Comparison of ENCODE assay signal across 4 cellular contexts in genomic region chrX:27884654-27885053, GRCh38.
TF ChIP-seq lines count a peak whose summit lies in the region.

No MANE protein-coding gene starts in this region.

TF ChIP-seq in SK-N-SH, 30 proteins besides CTCF, POLR2A, EP300 and RAD21 (continued from another document and continues in another):
- TF ChIP-seq, protein P1, sequence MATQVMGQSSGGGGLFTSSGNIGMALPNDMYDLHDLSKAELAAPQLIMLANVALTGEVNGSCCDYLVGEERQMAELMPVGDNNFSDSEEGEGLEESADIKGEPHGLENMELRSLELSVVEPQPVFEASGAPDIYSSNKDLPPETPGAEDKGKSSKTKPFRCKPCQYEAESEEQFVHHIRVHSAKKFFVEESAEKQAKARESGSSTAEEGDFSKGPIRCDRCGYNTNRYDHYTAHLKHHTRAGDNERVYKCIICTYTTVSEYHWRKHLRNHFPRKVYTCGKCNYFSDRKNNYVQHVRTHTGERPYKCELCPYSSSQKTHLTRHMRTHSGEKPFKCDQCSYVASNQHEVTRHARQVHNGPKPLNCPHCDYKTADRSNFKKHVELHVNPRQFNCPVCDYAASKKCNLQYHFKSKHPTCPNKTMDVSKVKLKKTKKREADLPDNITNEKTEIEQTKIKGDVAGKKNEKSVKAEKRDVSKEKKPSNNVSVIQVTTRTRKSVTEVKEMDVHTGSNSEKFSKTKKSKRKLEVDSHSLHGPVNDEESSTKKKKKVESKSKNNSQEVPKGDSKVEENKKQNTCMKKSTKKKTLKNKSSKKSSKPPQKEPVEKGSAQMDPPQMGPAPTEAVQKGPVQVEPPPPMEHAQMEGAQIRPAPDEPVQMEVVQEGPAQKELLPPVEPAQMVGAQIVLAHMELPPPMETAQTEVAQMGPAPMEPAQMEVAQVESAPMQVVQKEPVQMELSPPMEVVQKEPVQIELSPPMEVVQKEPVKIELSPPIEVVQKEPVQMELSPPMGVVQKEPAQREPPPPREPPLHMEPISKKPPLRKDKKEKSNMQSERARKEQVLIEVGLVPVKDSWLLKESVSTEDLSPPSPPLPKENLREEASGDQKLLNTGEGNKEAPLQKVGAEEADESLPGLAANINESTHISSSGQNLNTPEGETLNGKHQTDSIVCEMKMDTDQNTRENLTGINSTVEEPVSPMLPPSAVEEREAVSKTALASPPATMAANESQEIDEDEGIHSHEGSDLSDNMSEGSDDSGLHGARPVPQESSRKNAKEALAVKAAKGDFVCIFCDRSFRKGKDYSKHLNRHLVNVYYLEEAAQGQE (IDR thresholded peaks at IDR 0.05; ENCODE audit: low read depth, low read length) = no peak
- TF ChIP-seq FOSL2 (IDR thresholded peaks at IDR 0.05; ENCODE audit: borderline replicate concordance, low read depth) (no peak), TEAD4 (IDR thresholded peaks at IDR 0.05; ENCODE audit: borderline replicate concordance, insufficient read depth) (no peak), POLR2AphosphoS5 (IDR thresholded peaks at IDR 0.05; ENCODE audit: low read depth, low read length) (no peak), NFIC (IDR thresholded peaks at IDR 0.05; ENCODE audit: borderline replicate concordance) (no peak), RXRA (IDR thresholded peaks at IDR 0.05; ENCODE audit: borderline replicate concordance, low read depth) (no peak), GATA2 (CRISPR knock-in tag; IDR thresholded peaks at IDR 0.05) (no peak)
- TF ChIP-seq, protein P2, sequence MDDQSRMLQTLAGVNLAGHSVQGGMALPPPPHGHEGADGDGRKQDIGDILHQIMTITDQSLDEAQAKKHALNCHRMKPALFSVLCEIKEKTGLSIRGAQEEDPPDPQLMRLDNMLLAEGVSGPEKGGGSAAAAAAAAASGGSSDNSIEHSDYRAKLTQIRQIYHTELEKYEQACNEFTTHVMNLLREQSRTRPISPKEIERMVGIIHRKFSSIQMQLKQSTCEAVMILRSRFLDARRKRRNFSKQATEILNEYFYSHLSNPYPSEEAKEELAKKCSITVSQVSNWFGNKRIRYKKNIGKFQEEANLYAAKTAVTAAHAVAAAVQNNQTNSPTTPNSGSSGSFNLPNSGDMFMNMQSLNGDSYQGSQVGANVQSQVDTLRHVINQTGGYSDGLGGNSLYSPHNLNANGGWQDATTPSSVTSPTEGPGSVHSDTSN (IDR thresholded peaks at IDR 0.05) = no peak

TF ChIP-seq in SK-N-SH treated with all-trans-retinoic acid at 6 μM for 48 hours, 23 proteins besides CTCF, POLR2A, EP300 and RAD21 (continued from another document):
- TF ChIP-seq CREB5 (CRISPR knock-in tag; IDR thresholded peaks at IDR 0.05; ENCODE audit: low read depth) = no peak
- TF ChIP-seq PATZ1 (CRISPR knock-in tag; IDR thresholded peaks at IDR 0.05; ENCODE audit: borderline replicate concordance) = no peak

TF ChIP-seq in GM23338, 12 proteins besides CTCF, POLR2A, EP300 and RAD21 (continued from another document):
- TF ChIP-seq, protein P3, sequence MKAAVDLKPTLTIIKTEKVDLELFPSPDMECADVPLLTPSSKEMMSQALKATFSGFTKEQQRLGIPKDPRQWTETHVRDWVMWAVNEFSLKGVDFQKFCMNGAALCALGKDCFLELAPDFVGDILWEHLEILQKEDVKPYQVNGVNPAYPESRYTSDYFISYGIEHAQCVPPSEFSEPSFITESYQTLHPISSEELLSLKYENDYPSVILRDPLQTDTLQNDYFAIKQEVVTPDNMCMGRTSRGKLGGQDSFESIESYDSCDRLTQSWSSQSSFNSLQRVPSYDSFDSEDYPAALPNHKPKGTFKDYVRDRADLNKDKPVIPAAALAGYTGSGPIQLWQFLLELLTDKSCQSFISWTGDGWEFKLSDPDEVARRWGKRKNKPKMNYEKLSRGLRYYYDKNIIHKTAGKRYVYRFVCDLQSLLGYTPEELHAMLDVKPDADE (IDR thresholded peaks at IDR 0.05) = no peak

TF ChIP-seq in GM12878, 131 proteins besides CTCF, POLR2A, EP300 and RAD21 (continued from another document):
- TF ChIP-seq EZH2 (IDR thresholded peaks at IDR 0.05; ENCODE audit: borderline replicate concordance, control insufficient read depth, low read depth, low read length) (no peak), JUNB (IDR thresholded peaks at IDR 0.05) (no peak), SUPT20H (IDR thresholded peaks at IDR 0.05; ENCODE audit: borderline replicate concordance, control insufficient read depth, low read depth, low read length) (no peak)
